10 cellular contexts compared by ENCODE assay signal in genomic region chr13:27791146-27791900, GRCh38. TPM values are rescaled to one million over a fixed set of nuclear protein-coding genes. Genes with fewer than 3 reads are reported as not detected.
DNase-seq lines count a peak whose midpoint lies in the region; ATAC-seq and TF ChIP-seq lines count a peak whose summit lies in the region.
"Had no signal": no experiment of that assay in that cellular context is flagged by ENCODE, and none has a peak within 500 bp of the region (broad histone marks: within the 10 kb centered on the region; RNA-seq: fewer than 3 reads in every experiment).

No MANE protein-coding gene starts in this region.

- TF ChIP-seq CTCF in OCI-LY7 (conservative IDR thresholded peaks at IDR 0.05; ENCODE audit: low read length) (no peak), esophagus squamous epithelium (IDR thresholded peaks at IDR 0.05) (no peak)

- peaks cover 28 to 100% (median 60%) of the 10 kb centered on the region in 4 donors for H3K27me3 ChIP-seq in esophagus squamous epithelium

- H3K4me2 ChIP-seq in OCI-LY7 (ENCODE audit: low read length), result peak overlapping the region; percentile 50

- H2AFZ ChIP-seq in OCI-LY7 (ENCODE audit: low read length), result peak overlapping the region; percentile 8; the same call in 1 of the 2 replicates

- H3K4me1 ChIP-seq in OCI-LY7 (ENCODE audit: insufficient read depth, low read length, poor library complexity, severe bottlenecking) (peaks cover 12% of the 10 kb centered on the region), esophagus squamous epithelium (peaks cover 16 to 55% (median 32%) of the 10 kb centered on the region in 3 donors)

- H3K4me3 ChIP-seq in OCI-LY7 (ENCODE audit: low read depth, low read length, poor library complexity, severe bottlenecking), result peak overlapping the region; percentile 34
- peak overlapping the region; percentile 22 to 53 (median 30) for H3K4me3 ChIP-seq in esophagus squamous epithelium
- peak overlapping the region in 5 of 7 experiments; percentile 10 to 38 (median 18) for H3K4me3 ChIP-seq in skin epidermis

- POLR2A ChIA-PET in OCI-LY7 (lab: Charles Lee), result no interaction called here

- no peaks in the 10 kb centered on the region for H3K9me3 ChIP-seq in OCI-LY7 (ENCODE audit: low read length)
- H3K9me3 ChIP-seq in esophagus squamous epithelium, result no peaks in the 10 kb centered on the region

- intact Hi-C loops in OCI-LY7 (cut with micrococcal nuclease; ENCODE audit: unreplicated experiment) (no loop called here), esophagus squamous epithelium (cut with DNase I) (no loop called here)

- BruUV-seq in OCI-LY7 (replicated peaks; lab: Mats Ljungman, UMichigan), result no TSS peak

- no peaks in the 10 kb centered on the region for H3K36me3 ChIP-seq in OCI-LY7 (ENCODE audit: insufficient read depth, low read length)
- no peaks in the 10 kb centered on the region for H3K36me3 ChIP-seq in esophagus squamous epithelium

- ATAC-seq in HG02852 (IDR thresholded peaks at IDR 0.05; ENCODE audit: unreplicated experiment), result no peak
- ATAC-seq in HG03439 (IDR thresholded peaks at IDR 0.05; ENCODE audit: unreplicated experiment), result no peak

- DNase-seq in NCI-H510A treated with DMSO at 0.1 percent for 48 hours (lab: John Stamatoyannopoulos, UW) (peak; percentile 5), NCI-H510A (lab: John Stamatoyannopoulos, UW) (no peak), OCI-LY7 (ENCODE audit: low spot score) (no peak), esophagus squamous epithelium (lab: John Stamatoyannopoulos, UW) (no peak), DMS153 treated with DMSO at 0.1 percent for 48 hours (lab: John Stamatoyannopoulos, UW; ENCODE audit: unreplicated experiment) (no peak)
- DNase-seq: activated CD4-positive, alpha-beta T cell treated with anti-CD3 and anti-CD28 coated beads for 4 hours; Kasumi-1 had no signal

- CTCF ChIA-PET in OCI-LY7 (lab: Charles Lee; ENCODE audit: unreplicated experiment), result no interaction called here

- H3K79me2 ChIP-seq in OCI-LY7 (ENCODE audit: insufficient read depth, low read depth, low read length), result no peaks in the 10 kb centered on the region

- WGBS in esophagus squamous epithelium, 2 donors, result 5 to 14% methylated on average over 25 to 35 of the region's 36 CpGs

- no peak overlapping the region for H3K27ac ChIP-seq in OCI-LY7 (ENCODE audit: low read depth, low read length, poor library complexity, severe bottlenecking)
- H3K27ac ChIP-seq in esophagus squamous epithelium, result no peak overlapping the region
- H3K27ac ChIP-seq in skin epidermis, result no peak overlapping the region

- no peaks in the 10 kb centered on the region for H3K9me2 ChIP-seq in OCI-LY7 (ENCODE audit: insufficient read depth, low read length)

- no peak for TF ChIP-seq POLR2A in esophagus squamous epithelium (IDR thresholded peaks at IDR 0.05)

- no peaks in the 10 kb centered on the region for H4K20me1 ChIP-seq in OCI-LY7 (ENCODE audit: insufficient read depth, low read length)

RNA-seq across cellular contexts. Expression of gene GSX1, which starts 1.0 kb away (rescaled TPM):
- total RNA-seq in OCI-LY7 (2014; rRNA removed; shearing (Covaris generic)), result not detected in 2 replicates
- total RNA-seq in OCI-LY7 (2022) (not detected in 2 replicates), esophagus squamous epithelium (not detected)
